23 cellular contexts compared by ENCODE assay signal in genomic region chr14:99748529-99748928, GRCh38. TPM values are rescaled to one million over a fixed set of nuclear protein-coding genes. Genes with fewer than 3 reads are reported as not detected.
"Had no signal": no experiment of that assay in that cellular context is flagged by ENCODE, and none has a peak within 500 bp of the region (broad histone marks: within the 10 kb centered on the region; RNA-seq: fewer than 3 reads in every experiment).

No MANE protein-coding gene starts in this region.

- H3K36me3 ChIP-seq: colonic mucosa, esophagus squamous epithelium, heart right ventricle, neutrophil, right lobe of liver, thyroid gland had no signal

- FAIRE-seq: endothelial cell of umbilical vein, keratinocyte had no signal

- ATAC-seq: heart right ventricle; naive thymus-derived CD8-positive, alpha-beta T cell; right lobe of liver; stimulated activated naive CD8-positive, alpha-beta T cell treated with anti-CD3 and anti-CD28 coated beads, Interleukin-15, amount 100 ng/mL, for 72 hours had no signal

- H3K4me3 Mint-ChIP-seq: dendritic cell treated with granulocyte-macrophage colony-stimulating factor and Interleukin-4, amounts not matched to agents 40 ng/mL and 50 ng/mL, for 4 days; stimulated activated naive CD8-positive, alpha-beta T cell treated with anti-CD3 and anti-CD28 coated beads, Interleukin-15, amount 100 ng/mL, for 72 hours had no signal

- H3K27ac Mint-ChIP-seq: dendritic cell treated with granulocyte-macrophage colony-stimulating factor and Interleukin-4, amounts not matched to agents 40 ng/mL and 50 ng/mL, for 4 days; progenitor cell of endocrine pancreas had no signal

- H3K79me2 ChIP-seq: parathyroid adenoma had no signal

- H3K27me3 ChIP-seq: colonic mucosa, right lobe of liver, thyroid gland had no signal

- H3K9me3 Mint-ChIP-seq: dendritic cell treated with granulocyte-macrophage colony-stimulating factor and Interleukin-4, amounts not matched to agents 40 ng/mL and 50 ng/mL, for 4 days; naive thymus-derived CD8-positive, alpha-beta T cell; stimulated activated naive CD8-positive, alpha-beta T cell treated with anti-CD3 and anti-CD28 coated beads, Interleukin-15, amount 100 ng/mL, for 72 hours had no signal

- H2AFZ ChIP-seq: parathyroid adenoma had no signal

- H3K9ac ChIP-seq: parathyroid adenoma had no signal

- H3K4me3 ChIP-seq: colonic mucosa, esophagus squamous epithelium, heart right ventricle, right lobe of liver, smooth muscle cell, thyroid gland had no signal

- H3K36me3 Mint-ChIP-seq: naive thymus-derived CD8-positive, alpha-beta T cell had no signal

- H3K27ac ChIP-seq: colonic mucosa, neutrophil, parathyroid adenoma, right lobe of liver, thyroid gland had no signal

- H3K9me3 ChIP-seq: colonic mucosa, esophagus squamous epithelium, heart right ventricle, neutrophil, right lobe of liver, thyroid gland had no signal

- H3K4me2 ChIP-seq: smooth muscle cell had no signal

- H3K4me1 ChIP-seq: colonic mucosa had no signal

- DNase-seq: colonic mucosa; effector memory CD4-positive, alpha-beta T cell; esophagus squamous epithelium; foreskin melanocyte; glutamatergic neuron; heart right ventricle; hippocampal formation; stimulated activated CD4-positive, alpha-beta T cell treated with anti-CD3 and anti-CD28 coated beads, Interleukin-12 subunit alpha, Interleukin-12 subunit beta, amount 100 ng/mL, for 4 hours; stimulated activated CD4-positive, alpha-beta T cell treated with anti-CD3 and anti-CD28 coated beads, Interleukin-1b, Interleukin-23, amount 100 ng/mL, for 48 hours; stimulated activated CD4-positive, alpha-beta T cell treated with anti-CD3 and anti-CD28 coated beads, Interleukin-4, amount 100 ng/mL, for 1 hour; stimulated activated CD8-positive, alpha-beta memory T cell treated with anti-CD3 and anti-CD28 coated beads, Interleukin-4, amount 100 ng/mL, for 48 hours; stimulated activated naive CD4-positive, alpha-beta T cell; stimulated activated naive CD8-positive, alpha-beta T cell treated with anti-CD3 and anti-CD28 coated beads, Interleukin-15, amount 100 ng/mL, for 72 hours; thyroid gland had no signal

RNA-seq across cellular contexts. Expression of gene EML1, which starts 44.7 kb away (rescaled TPM):
- total RNA-seq: naive thymus-derived CD8-positive, alpha-beta T cell had no signal
- polyA plus RNA-seq: naive thymus-derived CD8-positive, alpha-beta T cell had no signal
